ENCODE assay signal across 15 cellular contexts in genomic region chr16:47480410-47480809, GRCh38. TPM values are rescaled to one million over a fixed set of nuclear protein-coding genes. Genes with fewer than 3 reads are reported as not detected.
DNase-seq lines count a peak whose midpoint lies in the region; ATAC-seq and TF ChIP-seq lines count a peak whose summit lies in the region.
"Had no signal": no experiment of that assay in that cellular context is flagged by ENCODE, and none has a peak within 500 bp of the region (broad histone marks: within the 10 kb centered on the region; RNA-seq: fewer than 3 reads in every experiment).

No MANE protein-coding gene starts in this region.

- peaks cover 53% of the 10 kb centered on the region for H3K4me1 Mint-ChIP-seq in stimulated activated memory B cell treated with anti-CD40 and anti-IgM and Interleukin-4, amounts not matched to agents 10 μg/mL and 1 μg/mL and 100 μg/mL, for 72 hours
- H3K4me1 Mint-ChIP-seq: GM23338 had no signal

- DNase-seq in left colon = no peak
- no peak for DNase-seq in upper lobe of right lung
- DNase-seq in OCI-LY7 (ENCODE audit: low spot score) = no peak
- DNase-seq: C1 segment of cervical spinal cord; CD4-positive, alpha-beta memory T cell; DMS79; H7 had no signal

- ATAC-seq in GM18517 (IDR thresholded peaks at IDR 0.05; ENCODE audit: unreplicated experiment) = peak; percentile 52
- ATAC-seq in GM21447 (IDR thresholded peaks at IDR 0.05; ENCODE audit: unreplicated experiment) = peak; percentile 63
- ATAC-seq in stimulated activated memory B cell treated with anti-CD40 and anti-IgM and Interleukin-4, amounts not matched to agents 10 μg/mL and 1 μg/mL and 100 μg/mL, for 72 hours = no peak
- ATAC-seq in left colon = no peak
- ATAC-seq in upper lobe of right lung = no peak
- no peak for ATAC-seq in GM21786 (IDR thresholded peaks at IDR 0.05; ENCODE audit: unreplicated experiment)
- ATAC-seq: GM23338 had no signal

- no peaks in the 10 kb centered on the region for H3K9me3 Mint-ChIP-seq in stimulated activated memory B cell treated with anti-CD40 and anti-IgM and Interleukin-4, amounts not matched to agents 10 μg/mL and 1 μg/mL and 100 μg/mL, for 72 hours
- H3K9me3 Mint-ChIP-seq: GM23338 had no signal

- H3K27me3 ChIP-seq in OCI-LY3 (ENCODE audit: low read depth, low read length) = no peaks in the 10 kb centered on the region
- H3K27me3 ChIP-seq in upper lobe of right lung = no peaks in the 10 kb centered on the region

- H3K27ac Mint-ChIP-seq in stimulated activated memory B cell treated with anti-CD40 and anti-IgM and Interleukin-4, amounts not matched to agents 10 μg/mL and 1 μg/mL and 100 μg/mL, for 72 hours = peak overlapping the region; percentile 45
- H3K27ac Mint-ChIP-seq: GM23338 had no signal

- POLR2A ChIA-PET in OCI-LY7 (lab: Charles Lee) = interaction anchor here (0.6 to 9.6 kb wide), 4 partner anchors 8 to 31 kb away, joined by 3 to 120 read pairs (median 23); partner anchors contain the start of genes ITFG1 and PHKB

- TF ChIP-seq CTCF in OCI-LY3 (IDR thresholded peaks at IDR 0.05; ENCODE audit: low read depth, low read length) (no peak), upper lobe of right lung (IDR thresholded peaks at IDR 0.05) (no peak), OCI-LY7 (conservative IDR thresholded peaks at IDR 0.05; ENCODE audit: low read length) (no peak)

- peaks cover 26% of the 10 kb centered on the region for H3K36me3 Mint-ChIP-seq in stimulated activated memory B cell treated with anti-CD40 and anti-IgM and Interleukin-4, amounts not matched to agents 10 μg/mL and 1 μg/mL and 100 μg/mL, for 72 hours

- H3K27me3 Mint-ChIP-seq in stimulated activated memory B cell treated with anti-CD40 and anti-IgM and Interleukin-4, amounts not matched to agents 10 μg/mL and 1 μg/mL and 100 μg/mL, for 72 hours = no peaks in the 10 kb centered on the region
- H3K27me3 Mint-ChIP-seq: B cell; CD4-positive, alpha-beta memory T cell had no signal

- 0 out of 2 replicates have a peak overlapping the region, but pooled peaks have one; percentile 1 for H3K4me3 ChIP-seq in OCI-LY3 (ENCODE audit: low read length)
- H3K4me3 ChIP-seq in upper lobe of right lung = no peak overlapping the region
- H3K4me3 ChIP-seq in OCI-LY7 (ENCODE audit: low read depth, low read length, poor library complexity, severe bottlenecking) = no peak overlapping the region
- H3K4me3 ChIP-seq: GM23338 had no signal

- H3K9me3 ChIP-seq in OCI-LY3 (ENCODE audit: insufficient read depth, low read length) = no peaks in the 10 kb centered on the region
- H3K9me3 ChIP-seq in upper lobe of right lung = no peaks in the 10 kb centered on the region
- H3K9me3 ChIP-seq in OCI-LY7 (ENCODE audit: low read length) = no peaks in the 10 kb centered on the region

- no peaks in the 10 kb centered on the region for H4K20me1 ChIP-seq in OCI-LY3 (ENCODE audit: insufficient read depth, low read length)
- H4K20me1 ChIP-seq in OCI-LY7 (ENCODE audit: insufficient read depth, low read length) = no peaks in the 10 kb centered on the region

- H3K4me1 ChIP-seq in OCI-LY3 (ENCODE audit: low read length) (peaks cover 23% of the 10 kb centered on the region), upper lobe of right lung (peaks cover 4% of the 10 kb centered on the region), OCI-LY7 (ENCODE audit: insufficient read depth, low read length, poor library complexity, severe bottlenecking) (peaks cover 6% of the 10 kb centered on the region)

- H3K79me2 ChIP-seq in OCI-LY3 (ENCODE audit: low read length) (no peaks in the 10 kb centered on the region), OCI-LY7 (ENCODE audit: insufficient read depth, low read depth, low read length) (peaks cover 10% of the 10 kb centered on the region; the same call in 1 of the 2 replicates)

- H3K4me2 ChIP-seq in OCI-LY3 (ENCODE audit: low read length) (peak overlapping the region; percentile 42), OCI-LY7 (ENCODE audit: low read length) (no peak overlapping the region)
- H3K4me2 ChIP-seq: GM23338 had no signal

- CTCF ChIA-PET in OCI-LY7 (lab: Charles Lee; ENCODE audit: unreplicated experiment) = no interaction called here

- intact Hi-C loops in left colon (cut with DNase I, micrococcal nuclease) = no loop called here
- intact Hi-C loops in upper lobe of right lung (cut with DNase I) = no loop called here
- intact Hi-C loops in OCI-LY7 (cut with micrococcal nuclease; ENCODE audit: unreplicated experiment) = no loop called here

- no peaks in the 10 kb centered on the region for H3K9me2 ChIP-seq in OCI-LY7 (ENCODE audit: insufficient read depth, low read length)

- H2AFZ ChIP-seq in OCI-LY3 (ENCODE audit: low read depth, low read length) (no peak overlapping the region), OCI-LY7 (ENCODE audit: low read length) (no peak overlapping the region)
- H2AFZ ChIP-seq: GM23338 had no signal

- H3K4me3 Mint-ChIP-seq in stimulated activated memory B cell treated with anti-CD40 and anti-IgM and Interleukin-4, amounts not matched to agents 10 μg/mL and 1 μg/mL and 100 μg/mL, for 72 hours = no peak overlapping the region
- H3K4me3 Mint-ChIP-seq: CD4-positive, alpha-beta memory T cell; GM23338 had no signal

- no peak overlapping the region for H3K27ac ChIP-seq in OCI-LY3 (ENCODE audit: low read length)
- no peak overlapping the region for H3K27ac ChIP-seq in upper lobe of right lung
- no peak overlapping the region for H3K27ac ChIP-seq in OCI-LY7 (ENCODE audit: low read depth, low read length, poor library complexity, severe bottlenecking)
- H3K27ac ChIP-seq: HL-60 had no signal

- H3K36me3 ChIP-seq in OCI-LY3 (replicated peaks; ENCODE audit: low read depth, low read length) (no peaks in the 10 kb centered on the region), upper lobe of right lung (no peaks in the 10 kb centered on the region), OCI-LY7 (ENCODE audit: insufficient read depth, low read length) (peaks cover 8% of the 10 kb centered on the region)

- no peak overlapping the region for H3K9ac ChIP-seq in OCI-LY3 (ENCODE audit: low read length)

- no TSS peak for BruUV-seq in OCI-LY7 (replicated peaks; lab: Mats Ljungman, UMichigan)

RNA-seq across cellular contexts. Expression of gene PHKB, which starts 19.3 kb away (rescaled TPM):
- total RNA-seq in left colon (10 to 100 TPM; 90.4 to 91.5 TPM), upper lobe of right lung (91.8 TPM), OCI-LY7 (2022) (93.1 and 101 TPM in 2 replicates)
- total RNA-seq in OCI-LY7 (2014; rRNA removed; shearing (Covaris generic)) = 56.9 and 68.1 TPM in 2 replicates

RNA-seq across cellular contexts. Expression of gene ITFG1, which starts 19.5 kb away (rescaled TPM):
- total RNA-seq in left colon (10 to 100 TPM; 71.1 to 77.0 TPM), upper lobe of right lung (58.2 TPM), OCI-LY7 (2022) (37.9 and 41.8 TPM in 2 replicates)
- total RNA-seq in OCI-LY7 (2014; rRNA removed; shearing (Covaris generic)) = 18.2 and 33.7 TPM in 2 replicates

Comparison
In these comparisons a context has a peak if more than half of its experiments do, and no peak if none do; other contexts are left out.
1. ATAC-seq: peak in GM18517 (single experiment) and GM21447 (single experiment); none in stimulated activated memory B cell treated with anti-CD40 and anti-IgM and Interleukin-4, amounts not matched to agents 10 μg/mL and 1 μg/mL and 100 μg/mL, for 72 hours (single experiment), left colon (single experiment), upper lobe of right lung (single experiment) and GM21786 (single experiment).